22 cellular contexts compared by ENCODE assay signal in genomic region chr7:35556532-35557471, GRCh38.
A peak's percentile ranks its signal among the peaks of the same experiment; 100 is the strongest.
DNase-seq lines count a peak whose midpoint lies in the region; ATAC-seq, FAIRE-seq and TF ChIP-seq lines count a peak whose summit lies in the region.
"Had no signal": no experiment of that assay in that cellular context is flagged by ENCODE, and none has a peak within 500 bp of the region (broad histone marks: within the 10 kb centered on the region; RNA-seq: fewer than 3 reads in every experiment).

No MANE protein-coding gene starts in this region.

- no peaks in the 10 kb centered on the region for H3K36me3 Mint-ChIP-seq in nephron (ENCODE audit: low read depth)
- H3K36me3 Mint-ChIP-seq: naive B cell had no signal

- no peak for TF ChIP-seq RAD21 in K562 (CRISPR knock-in tag; conservative IDR thresholded peaks at IDR 0.05 in 1 of 2, IDR thresholded peaks at IDR 0.05 in 1 of 2)

- ATAC-seq in K562, result no peak
- ATAC-seq in HG02588 (IDR thresholded peaks at IDR 0.05; ENCODE audit: unreplicated experiment), result no peak

- in situ Hi-C loops in K562 (cut with MboI), result no loop called here

- no TSS peak for BruUV-seq in K562 (replicated peaks; lab: Mats Ljungman, UMichigan)

- H3K9ac ChIP-seq in K562 (ENCODE audit: insufficient read depth in 1 of 2, low read depth in 2 of 2, low read length in 2 of 2), result no peak overlapping the region

- H2AFZ ChIP-seq in K562 (ENCODE audit: low read depth, low read length), result no peak overlapping the region

- H3K9me3 ChIP-seq in K562 (replicated peaks; ENCODE audit: control insufficient read depth, insufficient read depth, low read depth, low read length), result no peaks in the 10 kb centered on the region
- H3K9me3 ChIP-seq: esophagus squamous epithelium, Peyer's patch, suprapubic skin had no signal

- FAIRE-seq in K562 (lab: Jason Lieb, UNC), result no peak

- H3K27ac Mint-ChIP-seq in nephron, result peak overlapping the region; percentile 51 to 83 (median 70)

- H3K27ac ChIP-seq in K562 (ENCODE audit: extremely low read depth, low read depth, low read length), result no peak overlapping the region
- H3K27ac ChIP-seq: esophagus squamous epithelium, Peyer's patch, suprapubic skin had no signal

- no peaks in the 10 kb centered on the region for H3K9me1 ChIP-seq in K562 (ENCODE audit: control insufficient read depth, insufficient read depth, low read length)

- no peaks in the 10 kb centered on the region for H4K20me1 ChIP-seq in K562 (replicated peaks; ENCODE audit: control insufficient read depth, insufficient read depth, low read length)

- no peak for TF ChIP-seq EP300 in K562 (IDR thresholded peaks at IDR 0.05; ENCODE audit: low read length)

- no peak overlapping the region for H3K4me3 ChIP-seq in NB4 (ENCODE audit: low read depth, low read length)
- no peak overlapping the region for H3K4me3 ChIP-seq in K562
- H3K4me3 ChIP-seq: esophagus squamous epithelium, Peyer's patch, smooth muscle cell, suprapubic skin had no signal

- H3K36me3 ChIP-seq in K562 (ENCODE audit: control insufficient read depth, insufficient read depth, low read length), result no peaks in the 10 kb centered on the region
- H3K36me3 ChIP-seq: esophagus squamous epithelium, Peyer's patch, suprapubic skin had no signal

- H3K4me1 ChIP-seq in K562 (replicated peaks in 1 of 2; ENCODE audit: control insufficient read depth in 2 of 2, insufficient read depth in 2 of 2, low read length in 2 of 2), result no peaks in the 10 kb centered on the region
- H3K4me1 ChIP-seq: esophagus squamous epithelium, Peyer's patch, suprapubic skin had no signal

- no peak overlapping the region for H3K4me2 ChIP-seq in K562 (ENCODE audit: insufficient read depth, low read length)
- H3K4me2 ChIP-seq: smooth muscle cell had no signal

- H3K4me1 Mint-ChIP-seq in nephron, result no peaks in the 10 kb centered on the region

- peaks cover 4% of the 10 kb centered on the region for H3K27me3 Mint-ChIP-seq in nephron (ENCODE audit: low read depth)

- no peaks in the 10 kb centered on the region for H3K79me2 ChIP-seq in K562 (ENCODE audit: control insufficient read depth, insufficient read depth, low read length)

- no peak for TF ChIP-seq POLR2A in NB4 (IDR thresholded peaks at IDR 0.05; ENCODE audit: extremely low read depth, insufficient read length)
- TF ChIP-seq POLR2A in K562 (conservative IDR thresholded peaks at IDR 0.05), result no peak

- no peaks in the 10 kb centered on the region for H3K9me3 Mint-ChIP-seq in nephron
- H3K9me3 Mint-ChIP-seq: naive B cell had no signal

- TF ChIP-seq CTCF in NB4 (IDR thresholded peaks at IDR 0.05; ENCODE audit: low read depth, low read length), result no peak
- no peak for TF ChIP-seq CTCF in K562 (IDR thresholded peaks at IDR 0.05 in 2 of 3, conservative IDR thresholded peaks at IDR 0.05 in 1 of 3; ENCODE audit: insufficient read depth in 2 of 3, low read depth in 1 of 3, low read length in 3 of 3)
- no peak for TF ChIP-seq CTCF in nephron (IDR thresholded peaks at IDR 0.05; ENCODE audit: unreplicated experiment in 3 of 3)

- CTCF ChIA-PET in K562 (lab: Yijun Ruan, JAX; ENCODE audit: low intra/inter-chr PET ratio), result no interaction called here

- intact Hi-C loops in K562 (cut with micrococcal nuclease), result no loop called here

- no peaks in the 10 kb centered on the region for H3K27me3 ChIP-seq in K562 (ENCODE audit: control insufficient read depth in 2 of 2, insufficient read depth in 2 of 2, low read length in 2 of 2)
- H3K27me3 ChIP-seq: Peyer's patch, suprapubic skin had no signal

- DNase-seq in GF-D8 (lab: John Stamatoyannopoulos, UW), result peak; percentile 18
- peak; percentile 62 for DNase-seq in NB4 (ENCODE audit: low read depth)
- DNase-seq in K562 (ENCODE audit: extremely low read depth in 1 of 4, low spot score in 3 of 4), result no peak
- DNase-seq in DMS153 (lab: John Stamatoyannopoulos, UW), result no peak
- DNase-seq in NCI-H446 treated with DMSO at 0.1 percent for 48 hours (lab: John Stamatoyannopoulos, UW), result no peak
- DNase-seq in foreskin melanocyte, result no peak
- DNase-seq: activated CD4-positive, alpha-beta T cell treated with anti-CD3 and anti-CD28 coated beads, Interleukin-2, amount 50 U/mL, for 1 hour; activated gamma-delta T cell; esophagus squamous epithelium; glutamatergic neuron; MM.1S; naive B cell; NCI-H2029 treated with DMSO at 0.1 percent for 48 hours; NCI-H524; Peyer's patch; posterior cingulate gyrus; stimulated activated CD4-positive, alpha-beta T cell treated with anti-CD3 and anti-CD28 coated beads, Interleukin-4, amount 100 ng/mL, for 4 hours; SW 1271 had no signal

- WGBS in K562 (ENCODE audit: insufficient coverage, low coverage, missing lambda C conversion rate), result under 1% methylated on average over 8 of the region's 8 CpGs

- POLR2A ChIA-PET in K562 (lab: Yijun Ruan, JAX), result no interaction called here

- no peak overlapping the region for H3K4me3 Mint-ChIP-seq in nephron
- H3K4me3 Mint-ChIP-seq: naive B cell had no signal

TF ChIP-seq in K562, 482 proteins besides CTCF, POLR2A, EP300 and RAD21 (continues in another document):
- TF ChIP-seq SIN3B (IDR thresholded peaks at IDR 0.05; ENCODE audit: low read depth), result no peak
- no peak for TF ChIP-seq CREB3 (tag; conservative IDR thresholded peaks at IDR 0.05; ENCODE audit: low read depth)
- no peak for TF ChIP-seq STAG1 (CRISPR knock-in tag; IDR thresholded peaks at IDR 0.05; ENCODE audit: borderline replicate concordance)
- no peak for TF ChIP-seq ZNF280A (IDR thresholded peaks at IDR 0.05; ENCODE audit: low read depth, partially characterized antibody)
- no peak for TF ChIP-seq CHCHD3 (CRISPR knock-in tag; IDR thresholded peaks at IDR 0.05)

Comparison
In these comparisons a context has a peak if more than half of its experiments do, and no peak if none do; other contexts are left out.
1. DNase-seq: peak in GF-D8 (single experiment) and NB4 (single experiment); none in K562 (0 of 4), DMS153 (single experiment), NCI-H446 treated with DMSO at 0.1 percent for 48 hours (single experiment) and foreskin melanocyte (single experiment).